Comparison of ENCODE assay signal across 24 cellular contexts in genomic region chr1:168116327-168116799, GRCh38. TPM values are rescaled to one million over a fixed set of nuclear protein-coding genes. Genes with fewer than 3 reads are reported as not detected.
DNase-seq lines count a peak whose midpoint lies in the region; ATAC-seq and TF ChIP-seq lines count a peak whose summit lies in the region.
"Had no signal": no experiment of that assay in that cellular context is flagged by ENCODE, and none has a peak within 500 bp of the region (broad histone marks: within the 10 kb centered on the region; RNA-seq: fewer than 3 reads in every experiment).

No MANE protein-coding gene starts in this region.

- no TSS peak for BruUV-seq in MCF 10A (replicated peaks; lab: Mats Ljungman, UMichigan)

- no peaks in the 10 kb centered on the region for H3K36me3 Mint-ChIP-seq in MCF 10A (ENCODE audit: insufficient read depth, unreplicated experiment)
- no peaks in the 10 kb centered on the region for H3K36me3 Mint-ChIP-seq in CD4-positive, alpha-beta T cell (ENCODE audit: low read depth)
- H3K36me3 Mint-ChIP-seq: activated CD8-positive, alpha-beta memory T cell treated with anti-CD3 and anti-CD28 coated beads, Interleukin-2, amount 10 ng/mL, durations not matched to agents 7 days and 5 days; CD8-positive, alpha-beta memory T cell had no signal

- no peaks in the 10 kb centered on the region for H3K36me3 ChIP-seq in mucosa of rectum (ENCODE audit: control insufficient read depth in 2 of 2, insufficient read depth in 2 of 2, low read length in 2 of 2)
- H3K36me3 ChIP-seq: breast epithelium had no signal

- H3K4me1 Mint-ChIP-seq in MCF 10A (ENCODE audit: insufficient read depth, unreplicated experiment) = peaks cover 49% of the 10 kb centered on the region
- no peaks in the 10 kb centered on the region for H3K4me1 Mint-ChIP-seq in CD4-positive, alpha-beta T cell (ENCODE audit: low read depth)
- H3K4me1 Mint-ChIP-seq: activated CD8-positive, alpha-beta memory T cell treated with anti-CD3 and anti-CD28 coated beads, Interleukin-2, amount 10 ng/mL, durations not matched to agents 7 days and 5 days; CD8-positive, alpha-beta memory T cell; naive B cell had no signal

- no peaks in the 10 kb centered on the region for H3K27me3 ChIP-seq in mucosa of rectum (ENCODE audit: control insufficient read depth in 2 of 2, insufficient read depth in 2 of 2, low read length in 2 of 2)
- H3K27me3 ChIP-seq in CD4-positive, alpha-beta T cell (ENCODE audit: control insufficient read depth, insufficient read depth, low read length) = peaks cover under 1% of the 10 kb centered on the region
- H3K27me3 ChIP-seq: breast epithelium, esophagus squamous epithelium, SJSA1 had no signal

- POLR2A ChIA-PET in MCF 10A (lab: Yijun Ruan, JAX) = interaction anchor here (0.5 to 1.7 kb wide), 10 partner anchors 9 to 326 kb away, joined by 3 to 7 read pairs (median 4); no protein-coding TSS in a partner anchor
- POLR2A ChIA-PET in CD4-positive, alpha-beta T cell (lab: Charles Lee) = no interaction called here

- peak overlapping the region; percentile 32 to 79 for H3K27ac ChIP-seq in mucosa of rectum (ENCODE audit: low read depth in 2 of 2, low read length in 2 of 2)
- H3K27ac ChIP-seq in CD4-positive, alpha-beta T cell (ENCODE audit: low read depth, low read length) = no peak overlapping the region
- H3K27ac ChIP-seq: breast epithelium, parathyroid adenoma, SJSA1 had no signal

- TF ChIP-seq CTCF in MCF 10A (IDR thresholded peaks at IDR 0.05; ENCODE audit: unreplicated experiment) = no peak
- TF ChIP-seq CTCF in CD4-positive, alpha-beta T cell (IDR thresholded peaks at IDR 0.05) = no peak

- no peak for ATAC-seq in GM18870 (IDR thresholded peaks at IDR 0.05; ENCODE audit: unreplicated experiment)
- ATAC-seq in sciatic nerve = no peak
- ATAC-seq in CD4-positive, alpha-beta T cell (ENCODE audit: poor library complexity) = no peak
- ATAC-seq: activated CD8-positive, alpha-beta memory T cell treated with anti-CD3 and anti-CD28 coated beads, Interleukin-2, amount 10 ng/mL, durations not matched to agents 7 days and 5 days had no signal

- DNase-seq in DMS79 treated with DMSO at 0.1 percent for 48 hours (lab: John Stamatoyannopoulos, UW) = peak; percentile 16
- DNase-seq in NCI-H2196 (lab: John Stamatoyannopoulos, UW; ENCODE audit: unreplicated experiment) = peak; percentile 59
- peak; percentile 89 for DNase-seq in MCF 10A (ENCODE audit: unreplicated experiment)
- DNase-seq in effector CD8-positive, alpha-beta T cell (lab: John Stamatoyannopoulos, UW) = no peak
- DNase-seq in sciatic nerve (ENCODE audit: low spot score) = no peak
- no peak for DNase-seq in CD4-positive, alpha-beta T cell
- DNase-seq: activated CD8-positive, alpha-beta memory T cell treated with anti-CD3 and anti-CD28 coated beads, Interleukin-2, amount 10 ng/mL, durations not matched to agents 7 days and 5 days; CD8-positive, alpha-beta memory T cell; dermis blood vessel endothelial cell; esophagus squamous epithelium; H7; KG1; naive B cell; NCI-H1105; NCI-H524 treated with DMSO at 0.1 percent for 48 hours; stimulated activated CD4-positive, alpha-beta T cell treated with anti-CD3 and anti-CD28 coated beads, Interleukin-2, amount 100 ng/mL, for 48 hours; substantia nigra; T-helper 9 cell had no signal

- H3K4me3 Mint-ChIP-seq in MCF 10A (ENCODE audit: unreplicated experiment) = no peak overlapping the region
- H3K4me3 Mint-ChIP-seq in CD4-positive, alpha-beta T cell = no peak overlapping the region
- H3K4me3 Mint-ChIP-seq: activated CD8-positive, alpha-beta memory T cell treated with anti-CD3 and anti-CD28 coated beads, Interleukin-2, amount 10 ng/mL, durations not matched to agents 7 days and 5 days; CD8-positive, alpha-beta memory T cell; naive B cell had no signal

- peaks cover 8 to 15% of the 10 kb centered on the region in 2 donors for H3K4me1 ChIP-seq in mucosa of rectum (ENCODE audit: control insufficient read depth in 2 of 2, insufficient read depth in 2 of 2, low read length in 2 of 2)
- H3K4me1 ChIP-seq: breast epithelium, parathyroid adenoma had no signal

- no peaks in the 10 kb centered on the region for H3K9me3 ChIP-seq in mucosa of rectum (ENCODE audit: control insufficient read depth in 2 of 2, low read length in 2 of 2)
- no peaks in the 10 kb centered on the region for H3K9me3 ChIP-seq in CD4-positive, alpha-beta T cell (ENCODE audit: control insufficient read depth, low read length)
- H3K9me3 ChIP-seq: breast epithelium, esophagus squamous epithelium, SJSA1 had no signal

- CTCF ChIA-PET in MCF 10A (lab: Yijun Ruan, JAX) = interaction anchor here (0.6 to 5.6 kb wide), 7 partner anchors 19 to 226 kb away, joined by 3 to 42 read pairs (median 6); no protein-coding TSS in a partner anchor
- CTCF ChIA-PET in CD4-positive, alpha-beta T cell (lab: Charles Lee) = interaction anchor here (0.7 to 0.9 kb wide), 2 partner anchors 13 to 34 kb away, joined by 3 read pairs; no protein-coding TSS in a partner anchor

- no peak overlapping the region for H3K27ac Mint-ChIP-seq in MCF 10A (ENCODE audit: low read depth, unreplicated experiment)
- no peak overlapping the region for H3K27ac Mint-ChIP-seq in CD4-positive, alpha-beta T cell
- H3K27ac Mint-ChIP-seq: activated CD8-positive, alpha-beta memory T cell treated with anti-CD3 and anti-CD28 coated beads, Interleukin-2, amount 10 ng/mL, durations not matched to agents 7 days and 5 days; activated T-helper 2 cell treated with anti-CD3 and anti-CD28 coated beads, Interferon-gamma antibody, Interleukin-2, Interleukin-4, amounts not matched to agents 10 μg/mL and 5 μg/mL and 100 μg/mL, durations not matched to agents 14 hours and 24 hours and 36 hours had no signal

- no peak overlapping the region for H3K9ac ChIP-seq in mucosa of rectum (ENCODE audit: low read depth in 1 of 2, low read length in 2 of 2)
- H3K9ac ChIP-seq: parathyroid adenoma had no signal

- intact Hi-C loops in MCF 10A (cut with micrococcal nuclease) = no loop called here
- intact Hi-C loops in sciatic nerve (cut with DNase I) = no loop called here
- intact Hi-C loops in CD4-positive, alpha-beta T cell (cut with DNase I, micrococcal nuclease) = no loop called here

- no peaks in the 10 kb centered on the region for H3K9me3 Mint-ChIP-seq in MCF 10A (ENCODE audit: unreplicated experiment)
- no peaks in the 10 kb centered on the region for H3K9me3 Mint-ChIP-seq in CD4-positive, alpha-beta T cell
- H3K9me3 Mint-ChIP-seq: activated T-helper 2 cell treated with anti-CD3 and anti-CD28 coated beads, Interferon-gamma antibody, Interleukin-2, Interleukin-4, amounts not matched to agents 10 μg/mL and 5 μg/mL and 100 μg/mL, durations not matched to agents 14 hours and 24 hours and 36 hours had no signal

- no peaks in the 10 kb centered on the region for H3K27me3 Mint-ChIP-seq in MCF 10A (ENCODE audit: insufficient read depth, unreplicated experiment)
- H3K27me3 Mint-ChIP-seq in CD4-positive, alpha-beta T cell = no peaks in the 10 kb centered on the region

- no peak overlapping the region for H3K4me3 ChIP-seq in mucosa of rectum (ENCODE audit: low read length in 2 of 2)
- H3K4me3 ChIP-seq: breast epithelium, esophagus squamous epithelium, SJSA1 had no signal

RNA-seq across cellular contexts. Expression of gene GPR161, which starts 20.4 kb away (rescaled TPM):
- total RNA-seq in MCF 10A (2022) = 6.6 and 10.2 TPM in 2 replicates
- 10.7 TPM for total RNA-seq in sciatic nerve
- not detected for total RNA-seq in CD4-positive, alpha-beta T cell

Comparison
In these comparisons a context has a peak if more than half of its experiments do, and no peak if none do; other contexts are left out.
1. DNase-seq: peak in DMS79 treated with DMSO at 0.1 percent for 48 hours (single experiment), NCI-H2196 (single experiment) and MCF 10A (single experiment); none in effector CD8-positive, alpha-beta T cell (single experiment), sciatic nerve (single experiment) and CD4-positive, alpha-beta T cell (0 of 10).